16 cellular contexts compared by ENCODE assay signal in the genomic region with DNA sequence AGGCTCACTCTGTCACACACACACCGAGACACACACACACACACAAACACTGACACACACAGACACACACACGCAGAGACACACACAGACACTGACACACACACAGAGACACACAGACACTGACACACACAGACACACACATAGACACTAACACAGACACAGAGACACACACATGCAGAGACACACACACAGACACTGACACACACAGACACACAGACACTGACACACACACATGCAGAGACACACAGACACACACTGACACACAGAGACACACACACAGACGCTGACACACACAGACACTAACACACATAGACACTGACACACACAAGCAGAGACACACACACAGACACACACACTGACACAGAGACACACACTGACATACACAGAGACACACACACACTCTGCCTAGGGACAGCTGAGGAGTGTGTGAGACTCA. TPM values are rescaled to one million over a fixed set of nuclear protein-coding genes. Genes with fewer than 3 reads are reported as not detected.
A peak's percentile ranks its signal among the peaks of the same experiment; 100 is the strongest.
DNase-seq lines count a peak whose midpoint lies in the region; ATAC-seq, FAIRE-seq and TF ChIP-seq lines count a peak whose summit lies in the region.
"Had no signal": no experiment of that assay in that cellular context is flagged by ENCODE, and none has a peak within 500 bp of the region (broad histone marks: within the 10 kb centered on the region; RNA-seq: fewer than 3 reads in every experiment).

No MANE protein-coding gene starts in this region.

- H3K79me2 ChIP-seq in GM12878 (ENCODE audit: control insufficient read depth, insufficient read depth, low read length) = no peaks in the 10 kb centered on the region

- in situ Hi-C loops in GM12878 (cut with MboI) = no loop called here

- no peak for DNase-seq in GM12878 (ENCODE audit: low read depth, low spot score)
- DNase-seq in lower lobe of right lung = no peak
- DNase-seq in thyroid gland = no peak
- DNase-seq in NCI-H510A treated with DMSO at 0.1 percent for 48 hours (lab: John Stamatoyannopoulos, UW) = no peak
- no peak for DNase-seq in SIG-M5 (lab: John Stamatoyannopoulos, UW)
- no peak for DNase-seq in NCI-H2227 (lab: John Stamatoyannopoulos, UW; ENCODE audit: unreplicated experiment)
- DNase-seq in AML-193 (lab: John Stamatoyannopoulos, UW) = no peak
- DNase-seq: amniotic stem cell; erythroblast; head of caudate nucleus; natural killer cell; NCI-H1436; NCI-H446 treated with DMSO at 0.1 percent for 48 hours; stimulated activated CD4-positive, alpha-beta T cell treated with anti-CD3 and anti-CD28 coated beads, Interleukin-4, amount 100 ng/mL, for 1 hour had no signal

- no peak overlapping the region; the same call in 1 of the 2 replicates for H3K27ac ChIP-seq in HUES6 (ENCODE audit: low read depth, low read length)
- H3K27ac ChIP-seq in GM12878 (ENCODE audit: control insufficient read depth, insufficient read depth) = no peak overlapping the region
- peak overlapping the region; percentile 75 for H3K27ac ChIP-seq in lower lobe of right lung
- peak overlapping the region; percentile 36 to 65 (median 38) for H3K27ac ChIP-seq in thyroid gland

- no peak overlapping the region for H2AFZ ChIP-seq in GM12878 (ENCODE audit: control insufficient read depth, low read depth, low read length)

- no peak for TF ChIP-seq CTCF in GM12878 (IDR thresholded peaks at IDR 0.05 in 2 of 3, conservative IDR thresholded peaks at IDR 0.05 in 1 of 3; ENCODE audit: control insufficient read depth in 2 of 3, extremely low read depth in 1 of 3, insufficient read depth in 1 of 3, low read depth in 3 of 3, low read length in 3 of 3)
- no peak for TF ChIP-seq CTCF in lower lobe of right lung (IDR thresholded peaks at IDR 0.05)
- TF ChIP-seq CTCF in thyroid gland (IDR thresholded peaks at IDR 0.05) = no peak

- ATAC-seq in GM12878 = no peak
- no peak for ATAC-seq in lower lobe of right lung

- intact Hi-C loops in GM12878 (cut with micrococcal nuclease; ENCODE audit: unreplicated experiment) (no loop called here), lower lobe of right lung (cut with DNase I) (no loop called here), thyroid gland (cut with DNase I) (no loop called here)

- WGBS in GM12878 (ENCODE audit: insufficient coverage, insufficient replicate concordance, low lambda C conversion rate, missing lambda C conversion rate) = 19% methylated on average over 2 of the region's 3 CpGs
- 68 to 80% methylated on average over 2 to 3 of the region's 3 CpGs for WGBS in thyroid gland, 2 donors

- no peak overlapping the region for H3K4me2 ChIP-seq in GM12878 (ENCODE audit: control insufficient read depth, insufficient read depth)

- H4K20me1 ChIP-seq in GM12878 (ENCODE audit: control insufficient read depth, insufficient read depth) = no peaks in the 10 kb centered on the region

- H3K4me3 ChIP-seq in HUES6 (ENCODE audit: low read depth, low read length) (peak overlapping the region; percentile 6; the same call in 1 of the 2 replicates), GM12878 (no peak overlapping the region), lower lobe of right lung (no peak overlapping the region), thyroid gland (replicated peaks in 1 of 3) (no peak overlapping the region)

- H3K27me3 ChIP-seq in HUES6 (ENCODE audit: control insufficient read depth, insufficient read depth, low read length) (no peaks in the 10 kb centered on the region), GM12878 (replicated peaks in 1 of 2; ENCODE audit: control insufficient read depth in 2 of 2, insufficient read depth in 2 of 2, low read length in 1 of 2) (peaks cover 0 to 1% of the 10 kb centered on the region in 2 experiments; a peak in 3 of 4 replicates), lower lobe of right lung (ENCODE audit: low read depth) (peaks cover 33% of the 10 kb centered on the region), thyroid gland (no peaks in the 10 kb centered on the region)

- H3K4me1 ChIP-seq in HUES6 (ENCODE audit: control insufficient read depth, insufficient read depth, low read length) (peaks cover 28% of the 10 kb centered on the region), GM12878 (ENCODE audit: control insufficient read depth, insufficient read depth, low read length) (peaks cover 35% of the 10 kb centered on the region), lower lobe of right lung (peaks cover 50% of the 10 kb centered on the region), thyroid gland (peaks cover 7 to 30% of the 10 kb centered on the region in 2 donors)

- TF ChIP-seq RAD21 in GM12878 (IDR thresholded peaks at IDR 0.05; ENCODE audit: insufficient read depth, low read depth, low read length) = no peak

- no peaks in the 10 kb centered on the region for H3K9me3 ChIP-seq in HUES6 (ENCODE audit: control insufficient read depth, insufficient read depth, low read depth, low read length)
- H3K9me3 ChIP-seq in GM12878 (replicated peaks; ENCODE audit: control insufficient read depth, insufficient read depth, low read length) = no peaks in the 10 kb centered on the region
- no peaks in the 10 kb centered on the region for H3K9me3 ChIP-seq in lower lobe of right lung
- H3K9me3 ChIP-seq in thyroid gland = no peaks in the 10 kb centered on the region

- H3K9ac ChIP-seq in HUES6 (ENCODE audit: low read length) (peak overlapping the region; percentile 14), GM12878 (ENCODE audit: control insufficient read depth, insufficient read depth, low read length) (no peak overlapping the region)

- BruUV-seq in GM12878 (replicated peaks; lab: Mats Ljungman, UMichigan) = no TSS peak

- TF ChIP-seq POLR2A in GM12878 (IDR thresholded peaks at IDR 0.05; ENCODE audit: low read depth, low read length) (no peak), thyroid gland (IDR thresholded peaks at IDR 0.05) (no peak)

- no peak for TF ChIP-seq EP300 in GM12878 (IDR thresholded peaks at IDR 0.05; ENCODE audit: borderline replicate concordance in 1 of 2, control insufficient read depth in 1 of 2, low read depth in 2 of 2, low read length in 2 of 2)

- SMC1A ChIA-PET in GM12878 (lab: Charles Lee; ENCODE audit: uncharacterized antibody, unreplicated experiment) = no interaction called here

- CTCF ChIA-PET in GM12878 (lab: Yijun Ruan, JAX) = no interaction called here

- peak; percentile 91 for FAIRE-seq in GM12878 (lab: Jason Lieb, UNC)

- POLR2A ChIA-PET in GM12878 (lab: Charles Lee) = interaction anchor here (0.6 kb wide), 1 partner anchor 96 kb away, joined by 3 read pairs; no protein-coding TSS in a partner anchor

- RAD21 ChIA-PET in GM12878 (lab: Charles Lee; ENCODE audit: unreplicated experiment) = no interaction called here

- H3K36me3 ChIP-seq in HUES6 (ENCODE audit: control insufficient read depth, insufficient read depth, low read length) (no peaks in the 10 kb centered on the region), GM12878 (ENCODE audit: control insufficient read depth in 2 of 2, insufficient read depth in 2 of 2, low read length in 1 of 2) (no peaks in the 10 kb centered on the region), lower lobe of right lung (no peaks in the 10 kb centered on the region), thyroid gland (no peaks in the 10 kb centered on the region)

RNA-seq across cellular contexts. Expression of a gene that starts 14.3 kb away (rescaled TPM):
- total RNA-seq in GM12878 (2013; cell fraction: nucleolus; rRNA removed) = not detected in 2 replicates
- total RNA-seq in GM12878 (2014; rRNA removed) (not detected in 2 replicates), GM12878 (2014; rRNA removed; fragmentation: Illumina TruSeq; extraction: Trizol) (not detected in 2 replicates), GM12878 (2021) (not detected in 2 replicates), lower lobe of right lung (not detected), thyroid gland (not detected)
- polyA plus RNA-seq in GM12878 (2011; ENCODE audit: low read depth) = not detected
- polyA plus RNA-seq in GM12878 (2011; rRNA removed) (not detected in 2 replicates), GM12878 (2014; fragmentation: Illumina TruSeq; extraction: Trizol) (not detected in 2 replicates), GM12878 (2014; fragmentation: Nextera tagmentation; extraction: Ambion mirVana) (not detected), GM12878 (2014; rRNA removed) (not detected in 2 replicates), GM12878 (2016; fragmentation: Nextera tagmentation; extraction: Ambion mirVana) (under 1 TPM in 1 of 2 experiments, not detected in 1; 0.13 TPM)
- not detected in 2 replicates for polyA plus RNA-seq in GM12878 (2011; cell fraction: cytosol; rRNA removed)
- not detected in 2 replicates for polyA plus RNA-seq in GM12878 (2011; cell fraction: nucleus; rRNA removed)
- 0.08 TPM in 1 of 2 replicates, not detected in the other for polyA plus RNA-seq in GM12878 (2012)
- polyA minus RNA-seq in GM12878 (2011; rRNA and poly(A)+ RNA removed) = not detected in 2 replicates
- not detected in 2 replicates for polyA minus RNA-seq in GM12878 (2011; cell fraction: cytosol; rRNA and poly(A)+ RNA removed)
- not detected in 2 replicates for polyA minus RNA-seq in GM12878 (2011; cell fraction: nucleus; rRNA and poly(A)+ RNA removed)
- total RNA-seq: Daoy, natural killer cell had no signal

RNA-seq across cellular contexts. Expression of a gene that starts 15.9 kb away (rescaled TPM):
- 7.6 and 7.8 TPM in 2 replicates for total RNA-seq in GM12878 (2013; cell fraction: nucleolus; rRNA removed)
- 0.45 and 0.98 TPM in 2 replicates for total RNA-seq in GM12878 (2014; rRNA removed)
- total RNA-seq in GM12878 (2014; rRNA removed; fragmentation: Illumina TruSeq; extraction: Trizol) = 0.18 and 0.23 TPM in 2 replicates
- total RNA-seq in GM12878 (2021) = 0.92 and 1.0 TPM in 2 replicates
- polyA plus RNA-seq in GM12878 (2011; ENCODE audit: low read depth) = 0.45 TPM
- polyA plus RNA-seq in GM12878 (2011; rRNA removed) = 0.46 and 0.77 TPM in 2 replicates
- polyA plus RNA-seq in GM12878 (2011; cell fraction: cytosol; rRNA removed) = 1.3 and 1.6 TPM in 2 replicates
- polyA plus RNA-seq in GM12878 (2011; cell fraction: nucleus; rRNA removed) = 3.2 and 4.5 TPM in 2 replicates
- polyA plus RNA-seq in GM12878 (2012) = 1.2 and 1.3 TPM in 2 replicates
- 0.08 and 0.15 TPM in 2 replicates for polyA plus RNA-seq in GM12878 (2014; fragmentation: Illumina TruSeq; extraction: Trizol)
- under 1 TPM; 0.31 to 0.37 TPM for polyA plus RNA-seq in GM12878 (2014; fragmentation: Nextera tagmentation; extraction: Ambion mirVana)
- 0.24 and 0.26 TPM in 2 replicates for polyA plus RNA-seq in GM12878 (2014; rRNA removed)
- under 1 TPM; 0.21 to 0.43 TPM for polyA plus RNA-seq in GM12878 (2016; fragmentation: Nextera tagmentation; extraction: Ambion mirVana)
- polyA minus RNA-seq in GM12878 (2011; rRNA and poly(A)+ RNA removed) = 7.9 and 9.9 TPM in 2 replicates
- 2.9 and 4.9 TPM in 2 replicates for polyA minus RNA-seq in GM12878 (2011; cell fraction: cytosol; rRNA and poly(A)+ RNA removed)
- 1.6 and 2.5 TPM in 2 replicates for polyA minus RNA-seq in GM12878 (2011; cell fraction: nucleus; rRNA and poly(A)+ RNA removed)
- 9.9 TPM for total RNA-seq in lower lobe of right lung
- 10 to 100 TPM; 15.9 to 39.9 (median 27.7) TPM for total RNA-seq in thyroid gland

RNA-seq across cellular contexts. Expression of a gene that starts 18.1 kb away (rescaled TPM):
- total RNA-seq in GM12878 (2013; cell fraction: nucleolus; rRNA removed) = 29.9 and 30.8 TPM in 2 replicates
- total RNA-seq in GM12878 (2014; rRNA removed) (28.4 and 30.4 TPM in 2 replicates), GM12878 (2014; rRNA removed; fragmentation: Illumina TruSeq; extraction: Trizol) (37.3 and 38.4 TPM in 2 replicates), GM12878 (2021) (43.4 and 46.2 TPM in 2 replicates), lower lobe of right lung (76.9 TPM), thyroid gland (10 to 100 TPM; 69.4 to 93.3 (median 89.6) TPM)
- 27.6 TPM for polyA plus RNA-seq in GM12878 (2011; ENCODE audit: low read depth)
- polyA plus RNA-seq in GM12878 (2011; rRNA removed) (46.5 and 53.8 TPM in 2 replicates), GM12878 (2014; fragmentation: Illumina TruSeq; extraction: Trizol) (39.2 and 50.2 TPM in 2 replicates), GM12878 (2014; fragmentation: Nextera tagmentation; extraction: Ambion mirVana) (1 to 10 TPM; 1.6 to 4.1 TPM), GM12878 (2014; rRNA removed) (46.5 and 50.8 TPM in 2 replicates), GM12878 (2016; fragmentation: Nextera tagmentation; extraction: Ambion mirVana) (10 to 100 TPM; 68.1 to 71.0 TPM)
- 54.9 and 65.7 TPM in 2 replicates for polyA plus RNA-seq in GM12878 (2011; cell fraction: cytosol; rRNA removed)
- 53.8 and 63.9 TPM in 2 replicates for polyA plus RNA-seq in GM12878 (2011; cell fraction: nucleus; rRNA removed)
- polyA plus RNA-seq in GM12878 (2012) = 38.7 and 41.1 TPM in 2 replicates
- 26.4 and 36.3 TPM in 2 replicates for polyA minus RNA-seq in GM12878 (2011; rRNA and poly(A)+ RNA removed)
- 51.5 and 53.3 TPM in 2 replicates for polyA minus RNA-seq in GM12878 (2011; cell fraction: cytosol; rRNA and poly(A)+ RNA removed)
- 9.1 and 18.6 TPM in 2 replicates for polyA minus RNA-seq in GM12878 (2011; cell fraction: nucleus; rRNA and poly(A)+ RNA removed)

RNA-seq across cellular contexts. Expression of a gene that starts 48.0 kb away (rescaled TPM):
- 32.0 and 39.1 TPM in 2 replicates for total RNA-seq in GM12878 (2013; cell fraction: nucleolus; rRNA removed)
- 33.7 and 36.0 TPM in 2 replicates for total RNA-seq in GM12878 (2014; rRNA removed)
- total RNA-seq in GM12878 (2014; rRNA removed; fragmentation: Illumina TruSeq; extraction: Trizol) = 16.9 and 17.9 TPM in 2 replicates
- 34.6 and 36.8 TPM in 2 replicates for total RNA-seq in GM12878 (2021)
- polyA plus RNA-seq in GM12878 (2011; ENCODE audit: low read depth) = 10.2 TPM
- 13.2 and 20.6 TPM in 2 replicates for polyA plus RNA-seq in GM12878 (2011; rRNA removed)
- polyA plus RNA-seq in GM12878 (2011; cell fraction: cytosol; rRNA removed) = 29.7 and 34.3 TPM in 2 replicates
- polyA plus RNA-seq in GM12878 (2011; cell fraction: nucleus; rRNA removed) = 34.3 and 39.2 TPM in 2 replicates
- 20.7 and 21.7 TPM in 2 replicates for polyA plus RNA-seq in GM12878 (2012)
- 6.1 and 16.0 TPM in 2 replicates for polyA plus RNA-seq in GM12878 (2014; fragmentation: Illumina TruSeq; extraction: Trizol)
- 1 to 10 TPM in 1 of 2 experiments, under 1 TPM in 1; 0.69 to 1.6 TPM for polyA plus RNA-seq in GM12878 (2014; fragmentation: Nextera tagmentation; extraction: Ambion mirVana)
- polyA plus RNA-seq in GM12878 (2014; rRNA removed) = 27.8 and 31.8 TPM in 2 replicates
- 10 to 100 TPM; 11.7 to 16.0 TPM for polyA plus RNA-seq in GM12878 (2016; fragmentation: Nextera tagmentation; extraction: Ambion mirVana)
- polyA minus RNA-seq in GM12878 (2011; rRNA and poly(A)+ RNA removed) = 22.3 and 37.0 TPM in 2 replicates
- polyA minus RNA-seq in GM12878 (2011; cell fraction: cytosol; rRNA and poly(A)+ RNA removed) = 13.5 and 16.1 TPM in 2 replicates
- polyA minus RNA-seq in GM12878 (2011; cell fraction: nucleus; rRNA and poly(A)+ RNA removed) = 7.3 and 14.4 TPM in 2 replicates
- total RNA-seq in lower lobe of right lung = 54.5 TPM
- 10 to 100 TPM; 38.4 to 87.4 (median 75.1) TPM for total RNA-seq in thyroid gland

Comparison
In these comparisons a context has a peak if more than half of its experiments do, and no peak if none do; other contexts are left out.
1. H3K27ac ChIP-seq: peak in lower lobe of right lung (single experiment) and thyroid gland (3 of 3); none in HUES6 (single experiment) and GM12878 (single experiment).